In the genomic region with DNA sequence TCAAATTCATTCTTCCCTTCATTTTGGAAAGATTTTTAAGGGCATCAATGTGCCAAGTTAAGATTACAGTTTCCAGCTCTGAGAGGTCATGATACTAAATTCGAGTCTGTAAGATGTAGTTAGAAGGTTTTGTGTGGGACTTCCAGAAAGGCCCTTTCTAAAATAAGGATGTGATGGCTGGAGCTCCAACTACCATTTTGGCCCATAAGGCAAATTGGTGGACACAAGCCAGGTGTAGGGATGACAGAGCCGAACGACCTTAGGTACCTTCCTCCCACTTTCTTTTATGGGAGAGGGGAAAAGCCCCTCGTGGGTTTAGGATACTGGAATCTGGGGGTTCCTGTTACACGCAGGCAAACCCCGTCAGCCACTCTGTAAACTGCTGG, we compare ENCODE assay signal across 8 cellular contexts. TPM values are rescaled to one million over a fixed set of nuclear protein-coding genes. Genes with fewer than 3 reads are reported as not detected.
DNase-seq lines count a peak whose midpoint lies in the region; ATAC-seq and TF ChIP-seq lines count a peak whose summit lies in the region.

No MANE protein-coding gene starts in this region.

- H2BK120ac ChIP-seq in mesenchymal stem cell (ENCODE audit: low read depth, low read length): peak overlapping the region; percentile 42

- intact Hi-C loops in left ventricle myocardium inferior (cut with micrococcal nuclease) (no loop called here), left cardiac atrium (cut with DNase I) (no loop called here), uterus (cut with DNase I; ENCODE audit: low total_unique reads) (no loop called here)

- H3K79me1 ChIP-seq in mesenchymal stem cell (replicated peaks; ENCODE audit: low read length, poor library complexity, severe bottlenecking): peaks cover 19% of the 10 kb centered on the region

- no peak for TF ChIP-seq POLR2A in uterus (IDR thresholded peaks at IDR 0.05)

- no peak overlapping the region for H2AK5ac ChIP-seq in mesenchymal stem cell (ENCODE audit: low read length, severe bottlenecking)

- peak overlapping the region; percentile 93 for H3K9ac ChIP-seq in mesenchymal stem cell (ENCODE audit: low read length)

- DNase-seq in left ventricle myocardium inferior (no peak), left cardiac atrium (no peak), astrocyte of the spinal cord (ENCODE audit: low read depth, low spot score) (no peak), mesenchymal stem cell (no peak), uterus (no peak), nucleus accumbens (lab: John Stamatoyannopoulos, UW) (no peak)

- H3K27ac ChIP-seq in left ventricle myocardium inferior (replicated peaks) (peak overlapping the region; percentile 91), mesenchymal stem cell (ENCODE audit: low read length, poor library complexity, severe bottlenecking) (no peak overlapping the region), uterus (peak overlapping the region; percentile 78 to 85)

- no peak overlapping the region for H2BK5ac ChIP-seq in mesenchymal stem cell (ENCODE audit: low read depth, low read length, poor library complexity, severe bottlenecking)

- TF ChIP-seq CTCF in left ventricle myocardium inferior (IDR thresholded peaks at IDR 0.05; ENCODE audit: borderline replicate concordance) (no peak), astrocyte of the spinal cord (IDR thresholded peaks at IDR 0.05; ENCODE audit: low read depth, low read length) (no peak), uterus (IDR thresholded peaks at IDR 0.05) (no peak)

- no peaks in the 10 kb centered on the region for H3K36me3 ChIP-seq in left ventricle myocardium inferior
- no peaks in the 10 kb centered on the region for H3K36me3 ChIP-seq in mesenchymal stem cell (ENCODE audit: control insufficient read depth in 1 of 2, insufficient read depth in 2 of 2, low read depth in 1 of 2, low read length in 2 of 2)
- no peaks in the 10 kb centered on the region for H3K36me3 ChIP-seq in uterus

- no peaks in the 10 kb centered on the region for H3K9me3 ChIP-seq in left ventricle myocardium inferior (replicated peaks)
- no peaks in the 10 kb centered on the region for H3K9me3 ChIP-seq in mesenchymal stem cell (ENCODE audit: control insufficient read depth, low read length)
- H3K9me3 ChIP-seq in uterus: no peaks in the 10 kb centered on the region

- WGBS in mesenchymal stem cell: 25% methylated on average over 4 of the region's 6 CpGs

- in situ Hi-C loops in astrocyte of the spinal cord (cut with HindIII; ENCODE audit: low sequenced_read_pairs): no loop called here

- H4K8ac ChIP-seq in mesenchymal stem cell (ENCODE audit: low read length): peak overlapping the region; percentile 94

- H3K4me3 ChIP-seq in left ventricle myocardium inferior: peak overlapping the region; percentile 96
- peak overlapping the region; percentile 82 for H3K4me3 ChIP-seq in astrocyte of the spinal cord (ENCODE audit: low read depth, low read length)
- peak overlapping the region; percentile 93 for H3K4me3 ChIP-seq in mesenchymal stem cell (ENCODE audit: insufficient read depth in 1 of 2, low read depth in 1 of 2, low read length in 2 of 2)
- peak overlapping the region; percentile 81 to 85 for H3K4me3 ChIP-seq in uterus

- no peak overlapping the region for H3K4ac ChIP-seq in mesenchymal stem cell (ENCODE audit: low read depth in 1 of 2, low read length in 2 of 2)

- H4K91ac ChIP-seq in mesenchymal stem cell (ENCODE audit: low read length): no peak overlapping the region

- H3K4me1 ChIP-seq in left ventricle myocardium inferior (peaks cover 38% of the 10 kb centered on the region), mesenchymal stem cell (ENCODE audit: control insufficient read depth, insufficient read depth, low read depth, low read length) (peaks cover 1% of the 10 kb centered on the region), uterus (no peaks in the 10 kb centered on the region)

- H3K23ac ChIP-seq in mesenchymal stem cell (ENCODE audit: low read length in 2 of 2): no peak overlapping the region

- no peak overlapping the region for H3K14ac ChIP-seq in mesenchymal stem cell (ENCODE audit: low read length in 2 of 2)

- H2BK15ac ChIP-seq in mesenchymal stem cell (ENCODE audit: low read depth, poor library complexity, severe bottlenecking): no peak overlapping the region

- H3K27me3 ChIP-seq in left ventricle myocardium inferior (ENCODE audit: low read depth): no peaks in the 10 kb centered on the region
- H3K27me3 ChIP-seq in mesenchymal stem cell (ENCODE audit: control insufficient read depth in 1 of 2, insufficient read depth in 1 of 2, low read length in 2 of 2): no peaks in the 10 kb centered on the region
- H3K27me3 ChIP-seq in uterus: peaks cover 0 to 3% of the 10 kb centered on the region in 2 donors

- no peak overlapping the region for H2BK12ac ChIP-seq in mesenchymal stem cell (ENCODE audit: low read length in 2 of 2)

- peak overlapping the region; percentile 94 for H3K4me2 ChIP-seq in mesenchymal stem cell (ENCODE audit: low read length, poor library complexity, severe bottlenecking)

- peak overlapping the region; percentile 35 to 94 for H3K18ac ChIP-seq in mesenchymal stem cell (ENCODE audit: low read depth in 1 of 2, low read length in 2 of 2)

- ATAC-seq in left cardiac atrium (no peak), HG02870 (IDR thresholded peaks at IDR 0.05; ENCODE audit: unreplicated experiment) (no peak), GM21717 (IDR thresholded peaks at IDR 0.05; ENCODE audit: unreplicated experiment) (no peak)

- peak overlapping the region; percentile 91 for H2AFZ ChIP-seq in mesenchymal stem cell (ENCODE audit: low read depth, low read length)

RNA-seq across cellular contexts. Expression of a gene that starts 54.3 kb away (rescaled TPM):
- total RNA-seq in left ventricle myocardium inferior (7.9 TPM), left cardiac atrium (10 to 100 TPM in 1 of 2 donors, 1 to 10 TPM in 1; 9.2 to 15.6 TPM), uterus (10 to 100 TPM in 3 of 4 donors, 1 to 10 TPM in 1; 5.9 to 21.6 (median 14.9) TPM)
- polyA plus RNA-seq in mesenchymal stem cell (2013, experiment 1 of 2): 3.7 TPM
- 3.6 TPM for polyA plus RNA-seq in mesenchymal stem cell (2013, experiment 2 of 2)
